ENCODE assay signal across 10 cellular contexts in genomic region chr20:3117839-3118379, GRCh38. TPM values are rescaled to one million over a fixed set of nuclear protein-coding genes. Genes with fewer than 3 reads are reported as not detected.
DNase-seq lines count a peak whose midpoint lies in the region; ATAC-seq and TF ChIP-seq lines count a peak whose summit lies in the region.
"Not testable (repeated sequence)": the region's sequence is repeated elsewhere in the genome, so short reads cannot be mapped to it uniquely, and the experiment has no call there.
"Had no signal": no experiment of that assay in that cellular context is flagged by ENCODE, and none has a peak within 500 bp of the region (broad histone marks: within the 10 kb centered on the region; RNA-seq: fewer than 3 reads in every experiment).

No MANE protein-coding gene starts in this region.

- not testable (repeated sequence) for H2AK5ac ChIP-seq in H9 (ENCODE audit: insufficient read length, low read length)

- TF ChIP-seq POLR2A in breast epithelium (IDR thresholded peaks at IDR 0.05), result not testable (repeated sequence)

- not testable (repeated sequence) for H3K27me3 ChIP-seq in H9 (ENCODE audit: insufficient read depth, low read length); breast epithelium; heart right ventricle

- peak overlapping the region in 2 of 7 donors; percentile 42 to 56 for H3K27ac Mint-ChIP-seq in CD14-positive monocyte
- not testable (repeated sequence) for H3K27ac Mint-ChIP-seq in H9; nephron progenitor cell; stimulated activated naive B cell treated with anti-CD40 and anti-IgM and Interleukin-4, amounts not matched to agents 10 μg/mL and 1 μg/mL and 100 μg/mL, for 72 hours

- intact Hi-C loops in CD14-positive monocyte (cut with micrococcal nuclease), result loop anchor here (5.0 kb wide), 2 partner anchors 66 to 199 kb away; no protein-coding TSS in a partner anchor
- intact Hi-C loops in breast epithelium (cut with DNase I; ENCODE audit: low total_unique reads), result loop anchor here (5.0 kb wide), 1 partner anchor 71 kb away; the partner anchor contains the start of gene MRPS26
- intact Hi-C loops in heart right ventricle (cut with DNase I), result loop anchor here in 8 of 10 donors (2.0 to 10.0 kb wide), 5 partner anchors 65 to 199 kb away; no protein-coding TSS in a partner anchor

- not testable (repeated sequence) for H2BK20ac ChIP-seq in H9 (ENCODE audit: low read depth, low read length, poor library complexity, severe bottlenecking)

- not testable (repeated sequence) for H2BK5ac ChIP-seq in H9 (ENCODE audit: insufficient read length, low read length)

- peak; percentile 74 to 90 (median 85) for ATAC-seq in heart right ventricle
- peak; percentile 77 to 82 for ATAC-seq in stimulated activated naive B cell treated with anti-CD40 and anti-IgM and Interleukin-4, amounts not matched to agents 10 μg/mL and 1 μg/mL and 100 μg/mL, for 72 hours (replicated peaks)

- H3K4me1 ChIP-seq in H9 (ENCODE audit: insufficient read depth, low read length); breast epithelium: not testable (repeated sequence)
- peaks cover 0 to 33% (median 6%) of the 10 kb centered on the region in 9 donors for H3K4me1 ChIP-seq in heart right ventricle

- peaks cover 4 to 10% (median 8%) of the 10 kb centered on the region in 7 donors for H3K9me3 Mint-ChIP-seq in CD14-positive monocyte
- H3K9me3 Mint-ChIP-seq in H9; nephron progenitor cell; stimulated activated naive B cell treated with anti-CD40 and anti-IgM and Interleukin-4, amounts not matched to agents 10 μg/mL and 1 μg/mL and 100 μg/mL, for 72 hours: not testable (repeated sequence)

- not testable (repeated sequence) for H3K4me2 ChIP-seq in H9 (ENCODE audit: insufficient read depth, insufficient read length, low read length)

- H3K4me3 ChIP-seq in breast epithelium, result peak overlapping the region in 1 of 3 donors; percentile 44
- peak overlapping the region in 1 of 10 donors; percentile 26 for H3K4me3 ChIP-seq in heart right ventricle

- H3K4ac ChIP-seq in H9 (ENCODE audit: low read depth, low read length), result not testable (repeated sequence)

- not testable (repeated sequence) for H3K9me3 ChIP-seq in H9 (ENCODE audit: control insufficient read depth, low read depth, low read length); breast epithelium; heart right ventricle

- not testable (repeated sequence) for H3K23me2 ChIP-seq in H9 (ENCODE audit: insufficient read length, low read depth, low read length, poor library complexity, severe bottlenecking)

- not testable (repeated sequence) for H3K36me3 ChIP-seq in breast epithelium
- peaks cover 0 to 56% (median 16%) of the 10 kb centered on the region in 9 donors for H3K36me3 ChIP-seq in heart right ventricle

- TF ChIP-seq CTCF in CD14-positive monocyte (IDR thresholded peaks at IDR 0.05), result peak; percentile 83
- peak; percentile 75 for TF ChIP-seq CTCF in H9 (conservative IDR thresholded peaks at IDR 0.05)
- peak; percentile 59 to 82 (median 81) for TF ChIP-seq CTCF in breast epithelium (IDR thresholded peaks at IDR 0.05)
- peak; percentile 36 to 80 (median 63) for TF ChIP-seq CTCF in heart right ventricle (IDR thresholded peaks at IDR 0.05)
- peak; percentile 27 for TF ChIP-seq CTCF in nephron progenitor cell (IDR thresholded peaks at IDR 0.05)

- H3K4me1 Mint-ChIP-seq in CD14-positive monocyte (peaks cover 15% of the 10 kb centered on the region), nephron progenitor cell (peaks cover 11% of the 10 kb centered on the region)
- not testable (repeated sequence) for H3K4me1 Mint-ChIP-seq in H9
- H3K4me1 Mint-ChIP-seq in stimulated activated naive B cell treated with anti-CD40 and anti-IgM and Interleukin-4, amounts not matched to agents 10 μg/mL and 1 μg/mL and 100 μg/mL, for 72 hours, result peaks cover 5 to 15% of the 10 kb centered on the region in 2 donors

- not testable (repeated sequence) for H3K27ac ChIP-seq in H9 (ENCODE audit: insufficient read length, low read depth, low read length)
- peak overlapping the region; percentile 48 to 82 for H3K27ac ChIP-seq in breast epithelium
- peak overlapping the region in 6 of 10 donors; percentile 11 to 45 (median 28) for H3K27ac ChIP-seq in heart right ventricle

- H3K56ac ChIP-seq in H9 (ENCODE audit: insufficient read length, low read depth, low read length), result not testable (repeated sequence)

- not testable (repeated sequence) for H3K27me3 Mint-ChIP-seq in CD14-positive monocyte (ENCODE audit: low read depth in 3 of 3); H9 (ENCODE audit: low read depth); nephron progenitor cell (ENCODE audit: low read depth, poor library complexity); stimulated activated naive B cell treated with anti-CD40 and anti-IgM and Interleukin-4, amounts not matched to agents 10 μg/mL and 1 μg/mL and 100 μg/mL, for 72 hours

- not testable (repeated sequence) for H4K20me1 ChIP-seq in H9 (ENCODE audit: control insufficient read depth, insufficient read depth, insufficient read length)

- H3K14ac ChIP-seq in H9 (ENCODE audit: insufficient read depth, low read length), result not testable (repeated sequence)

- H3K36me3 Mint-ChIP-seq in CD14-positive monocyte (peaks cover 51 to 65% of the 10 kb centered on the region in 2 donors), H9 (ENCODE audit: insufficient read depth in 1 of 3, low read depth in 3 of 3) (peaks cover 23 to 27% (median 27%) of the 10 kb centered on the region in 3 experiments), nephron progenitor cell (ENCODE audit: low read depth) (peaks cover 52% of the 10 kb centered on the region)
- peaks cover 40 to 55% of the 10 kb centered on the region in 2 donors for H3K36me3 Mint-ChIP-seq in stimulated activated naive B cell treated with anti-CD40 and anti-IgM and Interleukin-4, amounts not matched to agents 10 μg/mL and 1 μg/mL and 100 μg/mL, for 72 hours

- not testable (repeated sequence) for H3K18ac ChIP-seq in H9 (ENCODE audit: insufficient read length, low read depth, low read length)

- not testable (repeated sequence) for H4K5ac ChIP-seq in H9 (ENCODE audit: insufficient read length, low read depth, low read length)

- H3K79me2 ChIP-seq in H9 (ENCODE audit: insufficient read depth, low read length), result not testable (repeated sequence)

- WGBS in H9 (ENCODE audit: extremely low coverage, insufficient read length, low lambda C conversion rate), result no CpG with 5 or more reads among the region's 14 CpGs
- 50 to 58% methylated on average over 14 of the region's 14 CpGs for WGBS in heart right ventricle, 2 donors

- H2BK15ac ChIP-seq in H9 (ENCODE audit: low read depth, low read length), result not testable (repeated sequence)

- H2BK120ac ChIP-seq in H9 (ENCODE audit: low read depth, low read length, poor library complexity, severe bottlenecking), result not testable (repeated sequence)

- not testable (repeated sequence) for H3K9ac ChIP-seq in H9 (ENCODE audit: extremely low read depth, insufficient read length, low read length)

- H3K23ac ChIP-seq in H9 (ENCODE audit: insufficient read length, low read depth, low read length), result not testable (repeated sequence)

- H4K91ac ChIP-seq in H9 (ENCODE audit: insufficient read length, low read depth, low read length), result not testable (repeated sequence)

- H2AFZ ChIP-seq in H9 (ENCODE audit: low read length), result not testable (repeated sequence)

- peak overlapping the region; percentile 39 to 53 for H3K4me3 Mint-ChIP-seq in CD14-positive monocyte
- H3K4me3 Mint-ChIP-seq in H9; nephron progenitor cell; stimulated activated naive B cell treated with anti-CD40 and anti-IgM and Interleukin-4, amounts not matched to agents 10 μg/mL and 1 μg/mL and 100 μg/mL, for 72 hours: not testable (repeated sequence)

- not testable (repeated sequence) for H4K8ac ChIP-seq in H9 (replicated peaks; ENCODE audit: insufficient read length, low read depth, low read length)

- H3K79me1 ChIP-seq in H9 (ENCODE audit: insufficient read depth, low read depth, low read length, poor library complexity, severe bottlenecking), result not testable (repeated sequence)

- not testable (repeated sequence) for DNase-seq in CD14-positive monocyte (ENCODE audit: low spot score); stimulated activated naive B cell treated with anti-CD40 and anti-IgM and Interleukin-4, amounts not matched to agents 10 μg/mL and 1 μg/mL and 100 μg/mL, for 72 hours
- DNase-seq in H9 (peak; percentile 81), NCI-H524 treated with DMSO at 0.1 percent for 48 hours (lab: John Stamatoyannopoulos, UW) (peak; percentile 10), breast epithelium (ENCODE audit: low spot score in 2 of 2) (peak in 1 of 2 donors; percentile 56), heart right ventricle (peak; percentile 54 to 67), nephron progenitor cell (peak; percentile 22)
- peak; percentile 58 for DNase-seq in activated CD4-positive, alpha-beta T cell treated with anti-CD3 and anti-CD28 coated beads, Interleukin-2, amount 50 U/mL, for 1 hour

- not testable (repeated sequence) for H2BK12ac ChIP-seq in H9 (ENCODE audit: insufficient read length, low read depth, low read length)

- not testable (repeated sequence) for H3T11ph ChIP-seq in H9 (ENCODE audit: low read length)

RNA-seq across cellular contexts. Expression of gene AVP, which starts 33.4 kb away (rescaled TPM):
- not detected for polyA plus RNA-seq in CD14-positive monocyte
- not detected in 2 replicates for total RNA-seq in H9 (2021)
- total RNA-seq in breast epithelium, result not detected
- total RNA-seq in heart right ventricle, result not detected
- not detected for polyA plus RNA-seq in heart right ventricle
- total RNA-seq: lung microvascular endothelial cell, urinary bladder had no signal
- polyA plus RNA-seq: urinary bladder had no signal

RNA-seq across cellular contexts. Expression of gene FASTKD5, which starts 41.8 kb away (rescaled TPM):
- 10 to 100 TPM; 12.5 to 13.7 TPM for polyA plus RNA-seq in CD14-positive monocyte
- total RNA-seq in H9 (2021), result 25.0 and 27.1 TPM in 2 replicates
- total RNA-seq in breast epithelium, result 10 to 100 TPM; 15.4 to 18.3 (median 16.3) TPM
- 10 to 100 TPM; 22.1 to 32.4 (median 27.9) TPM for total RNA-seq in heart right ventricle
- 10 to 100 TPM in 1 of 2 donors, 1 to 10 TPM in 1; 7.5 to 22.7 TPM for polyA plus RNA-seq in heart right ventricle

RNA-seq across cellular contexts. Expression of gene UBOX5, which starts 41.8 kb away (rescaled TPM):
- polyA plus RNA-seq in CD14-positive monocyte (1 to 10 TPM; 2.3 to 4.2 TPM), heart right ventricle (1 to 10 TPM; 2.1 to 3.3 TPM)
- total RNA-seq in H9 (2021) (4.5 and 4.6 TPM in 2 replicates), breast epithelium (1 to 10 TPM; 5.9 to 8.9 (median 6.6) TPM), heart right ventricle (1 to 10 TPM; 3.0 to 5.9 (median 4.0) TPM)

RNA-seq across cellular contexts. Expression of gene OXT, which starts 46.5 kb away (rescaled TPM):
- not detected for polyA plus RNA-seq in CD14-positive monocyte
- total RNA-seq in H9 (2021), result 0.64 TPM in 1 of 2 replicates, not detected in the other
- 1 to 10 TPM in 1 of 3 donors, not detected in 2; 4.5 TPM for total RNA-seq in breast epithelium
- 1 to 10 TPM in 1 of 10 donors, under 1 TPM in 2, not detected in 7; 0.56 to 1.3 (median 0.59) TPM for total RNA-seq in heart right ventricle
- under 1 TPM in 1 of 2 donors, not detected in 1; 0.35 TPM for polyA plus RNA-seq in heart right ventricle
- total RNA-seq: lung microvascular endothelial cell, urinary bladder had no signal

RNA-seq across cellular contexts. Expression of gene LZTS3, which starts 55.4 kb away (rescaled TPM):
- polyA plus RNA-seq in CD14-positive monocyte (under 1 TPM in 1 of 2 donors, not detected in 1; 0.05 TPM), heart right ventricle (1 to 10 TPM; 7.9 to 9.1 TPM)
- total RNA-seq in H9 (2021) (19.2 and 20.8 TPM in 2 replicates), breast epithelium (10 to 100 TPM in 2 of 3 donors, 1 to 10 TPM in 1; 9.3 to 12.1 (median 11.3) TPM), heart right ventricle (10 to 100 TPM in 4 of 10 donors, 1 to 10 TPM in 6; 7.1 to 27.0 (median 9.7) TPM)

Comparison
In these comparisons a context has a peak if more than half of its experiments do, and no peak if none do; other contexts are left out.
1. CTCF ChIP-seq: peak in every context shown above with its lines; median percentile 83 in CD14-positive monocyte; 81 in breast epithelium; 75 in H9; 63 in heart right ventricle; 27 in nephron progenitor cell.